ENCODE assay signal across 32 cellular contexts in genomic region chr5:165779505-165779904, GRCh38.
DNase-seq lines count a peak whose midpoint lies in the region; ATAC-seq and TF ChIP-seq lines count a peak whose summit lies in the region.
"Had no signal": no experiment of that assay in that cellular context is flagged by ENCODE, and none has a peak within 500 bp of the region (broad histone marks: within the 10 kb centered on the region; RNA-seq: fewer than 3 reads in every experiment).

No MANE protein-coding gene starts in this region.

- H3K27ac ChIP-seq in SK-N-SH (ENCODE audit: low read depth in 2 of 2, low read length in 1 of 2) (no peak overlapping the region), smooth muscle cell (ENCODE audit: low read depth) (no peak overlapping the region), tibial nerve (no peak overlapping the region)
- H3K27ac ChIP-seq: 22Rv1; A549; BLaER1; BLaER1 treated with 17β-estradiol and CSF1 and Interleukin-3, amounts not matched to agents 10 nM and 100 nM; C4-2B had no signal

- H3K9me3 ChIP-seq in SK-N-SH: no peaks in the 10 kb centered on the region
- H3K9me3 ChIP-seq in Loucy (ENCODE audit: insufficient read depth, low read depth, low read length): no peaks in the 10 kb centered on the region
- no peaks in the 10 kb centered on the region for H3K9me3 ChIP-seq in smooth muscle cell (replicated peaks; ENCODE audit: low read depth)
- no peaks in the 10 kb centered on the region for H3K9me3 ChIP-seq in tibial nerve
- H3K9me3 ChIP-seq: A549, BE2C, BLaER1, Caco-2 had no signal

- H3F3A ChIP-seq in SK-N-SH (replicated peaks; ENCODE audit: insufficient read depth) (no peaks in the 10 kb centered on the region), Loucy (ENCODE audit: low read depth) (peaks cover 5% of the 10 kb centered on the region; the same call in 1 of the 2 replicates), smooth muscle cell (ENCODE audit: low read depth) (no peaks in the 10 kb centered on the region)

- no peaks in the 10 kb centered on the region for H3K9me2 ChIP-seq in SK-N-SH
- H3K9me2 ChIP-seq in Loucy (replicated peaks; ENCODE audit: low read depth, low read length): no peaks in the 10 kb centered on the region

- WGBS in SK-N-SH (ENCODE audit: low lambda C conversion rate): 0% methylated on average over 1 of the region's 1 CpG
- WGBS in smooth muscle cell (ENCODE audit: low lambda C conversion rate): 73% methylated on average over 1 of the region's 1 CpG
- WGBS in tibial nerve, 2 donors: 60 to 61% methylated on average over 1 of the region's 1 CpG

- H3K4me2 ChIP-seq in SK-N-SH: no peak overlapping the region
- peak overlapping the region; percentile 70 for H3K4me2 ChIP-seq in Loucy (ENCODE audit: low read depth, low read length, poor library complexity, severe bottlenecking)
- no peak overlapping the region for H3K4me2 ChIP-seq in smooth muscle cell
- H3K4me2 ChIP-seq: A549 had no signal

- no peak for TF ChIP-seq RAD21 in SK-N-SH (IDR thresholded peaks at IDR 0.05; ENCODE audit: low read length)

- H4K20me1 ChIP-seq in SK-N-SH (ENCODE audit: insufficient read depth): no peaks in the 10 kb centered on the region
- H4K20me1 ChIP-seq in Loucy (ENCODE audit: insufficient read depth, low read length, poor library complexity, severe bottlenecking): no peaks in the 10 kb centered on the region
- H4K20me1 ChIP-seq in smooth muscle cell (ENCODE audit: low read depth): no peaks in the 10 kb centered on the region
- H4K20me1 ChIP-seq: BLaER1; BLaER1 treated with 17β-estradiol and CSF1 and Interleukin-3, amounts not matched to agents 10 nM and 100 nM had no signal

- TF ChIP-seq EP300 in SK-N-SH (IDR thresholded peaks at IDR 0.05; ENCODE audit: borderline replicate concordance in 1 of 2, low read depth in 1 of 2, low read length in 1 of 2) (no peak), tibial nerve (IDR thresholded peaks at IDR 0.05) (no peak)

- no peak overlapping the region for H3K4me3 ChIP-seq in SK-N-SH (ENCODE audit: low read depth in 2 of 2, low read length in 1 of 2)
- H3K4me3 ChIP-seq in Loucy (ENCODE audit: low read length, poor library complexity, severe bottlenecking): peak overlapping the region; percentile 48
- H3K4me3 ChIP-seq in smooth muscle cell: no peak overlapping the region
- H3K4me3 ChIP-seq in tibial nerve: no peak overlapping the region
- H3K4me3 ChIP-seq: A549; BLaER1; BLaER1 treated with 17β-estradiol and CSF1 and Interleukin-3, amounts not matched to agents 10 nM and 100 nM had no signal

- no peak overlapping the region for H3K9ac ChIP-seq in SK-N-SH
- H3K9ac ChIP-seq in Loucy (ENCODE audit: low read depth, low read length, poor library complexity, severe bottlenecking): peak overlapping the region; percentile 73
- no peak overlapping the region for H3K9ac ChIP-seq in smooth muscle cell (ENCODE audit: low read depth)
- H3K9ac ChIP-seq: BLaER1; BLaER1 treated with 17β-estradiol and CSF1 and Interleukin-3, amounts not matched to agents 10 nM and 100 nM had no signal

- H3K27me3 ChIP-seq in SK-N-SH (ENCODE audit: insufficient read depth): no peaks in the 10 kb centered on the region
- H3K27me3 ChIP-seq in Loucy (ENCODE audit: insufficient read depth, low read length, poor library complexity, severe bottlenecking): no peaks in the 10 kb centered on the region
- no peaks in the 10 kb centered on the region for H3K27me3 ChIP-seq in smooth muscle cell (ENCODE audit: low read depth)
- no peaks in the 10 kb centered on the region for H3K27me3 ChIP-seq in tibial nerve
- H3K27me3 ChIP-seq: BE2C; BLaER1; BLaER1 treated with 17β-estradiol and CSF1 and Interleukin-3, amounts not matched to agents 10 nM and 100 nM had no signal

- CTCF ChIA-PET in SK-N-SH (lab: Yijun Ruan, JAX): no interaction called here

- DNase-seq in SK-N-SH (no peak), SK-N-DZ (ENCODE audit: low spot score) (peak; percentile 57), putamen (ENCODE audit: low spot score) (peak; percentile 50), C1 segment of cervical spinal cord (lab: John Stamatoyannopoulos, UW) (no peak), smooth muscle cell (lab: John Stamatoyannopoulos, UW; ENCODE audit: unreplicated experiment) (no peak), tibial nerve (ENCODE audit: low spot score in 2 of 2) (no peak)
- DNase-seq: 8988T; ACHN; AML-193; BE2C; Caco-2; Calu3; CD4-positive, alpha-beta memory T cell; CD4-positive, alpha-beta T cell; CD4-positive, CD25-positive, alpha-beta regulatory T cell; CD8-positive, alpha-beta memory T cell; CD8-positive, alpha-beta T cell; COR-L47; DMS 273 treated with DMSO at 0.1 percent for 48 hours; DMS153; DMS53; DMS79; DMS79 treated with DMSO at 0.1 percent for 48 hours; DND-41; EL had no signal

- TF ChIP-seq POLR2A in tibial nerve (IDR thresholded peaks at IDR 0.05): no peak

- no peak overlapping the region for H2AFZ ChIP-seq in SK-N-SH (ENCODE audit: low read depth)
- H2AFZ ChIP-seq in Loucy (ENCODE audit: low read length): no peak overlapping the region
- no peak overlapping the region for H2AFZ ChIP-seq in smooth muscle cell (ENCODE audit: low read depth)

- H3K79me2 ChIP-seq in SK-N-SH (ENCODE audit: insufficient read depth): no peaks in the 10 kb centered on the region
- no peaks in the 10 kb centered on the region for H3K79me2 ChIP-seq in Loucy (ENCODE audit: insufficient read depth, low read length)
- no peaks in the 10 kb centered on the region for H3K79me2 ChIP-seq in smooth muscle cell (ENCODE audit: low read depth)

- no peak for ATAC-seq in SK-N-SH treated with all-trans-retinoic acid at 6 μM for 48 hours
- ATAC-seq: A549; CD8-positive, alpha-beta T cell had no signal

- POLR2A ChIA-PET in SK-N-SH (lab: Yijun Ruan, JAX): no interaction called here

- H3K4me1 ChIP-seq in SK-N-SH (ENCODE audit: control insufficient read depth in 1 of 2, insufficient read depth in 2 of 2, low read depth in 1 of 2, low read length in 1 of 2) (no peaks in the 10 kb centered on the region), Loucy (ENCODE audit: insufficient read depth, low read length, poor library complexity, severe bottlenecking) (peaks cover 71% of the 10 kb centered on the region), smooth muscle cell (ENCODE audit: low read depth) (no peaks in the 10 kb centered on the region), tibial nerve (no peaks in the 10 kb centered on the region)
- H3K4me1 ChIP-seq: A549, BE2C, Caco-2 had no signal

- no peaks in the 10 kb centered on the region for H3K36me3 ChIP-seq in SK-N-SH (replicated peaks in 1 of 2; ENCODE audit: control insufficient read depth in 1 of 2, insufficient read depth in 2 of 2, low read length in 1 of 2)
- H3K36me3 ChIP-seq in Loucy (ENCODE audit: insufficient read depth, low read length): no peaks in the 10 kb centered on the region
- no peaks in the 10 kb centered on the region for H3K36me3 ChIP-seq in smooth muscle cell (ENCODE audit: low read depth)
- H3K36me3 ChIP-seq in tibial nerve: no peaks in the 10 kb centered on the region
- H3K36me3 ChIP-seq: BE2C; BLaER1; BLaER1 treated with 17β-estradiol and CSF1 and Interleukin-3, amounts not matched to agents 10 nM and 100 nM had no signal

- TF ChIP-seq CTCF in SK-N-SH (IDR thresholded peaks at IDR 0.05) (no peak), Loucy (conservative IDR thresholded peaks at IDR 0.05; ENCODE audit: low read length) (no peak), smooth muscle cell (IDR thresholded peaks at IDR 0.05; ENCODE audit: borderline replicate concordance, insufficient read depth, poor library complexity, severe bottlenecking) (no peak), tibial nerve (IDR thresholded peaks at IDR 0.05) (no peak)

TF ChIP-seq in SK-N-SH treated with all-trans-retinoic acid at 6 μM for 48 hours, 23 proteins besides CTCF, POLR2A, EP300 and RAD21 (continues in another document):
- TF ChIP-seq CREB5 (CRISPR knock-in tag; IDR thresholded peaks at IDR 0.05; ENCODE audit: low read depth): no peak
- no peak for TF ChIP-seq CSDC2 (CRISPR knock-in tag; IDR thresholded peaks at IDR 0.05)
- no peak for TF ChIP-seq ZFP30 (CRISPR knock-in tag; IDR thresholded peaks at IDR 0.05)
- TF ChIP-seq ZNF70 (CRISPR knock-in tag; IDR thresholded peaks at IDR 0.05): no peak
- peak; percentile 73 for TF ChIP-seq ISL1 (CRISPR knock-in tag; IDR thresholded peaks at IDR 0.05)
- no peak for TF ChIP-seq BACH2 (CRISPR knock-in tag; IDR thresholded peaks at IDR 0.05; ENCODE audit: borderline replicate concordance)
- no peak for TF ChIP-seq SNAI2 (CRISPR knock-in tag; IDR thresholded peaks at IDR 0.05)

TF ChIP-seq in SK-N-SH, 30 proteins besides CTCF, POLR2A, EP300 and RAD21 (continues in another document):
- TF ChIP-seq USF2 (IDR thresholded peaks at IDR 0.05; ENCODE audit: borderline replicate concordance, low read depth, low read length) (no peak), FOXM1 (IDR thresholded peaks at IDR 0.05; ENCODE audit: low read depth) (no peak), RCOR1 (IDR thresholded peaks at IDR 0.05; ENCODE audit: low read length) (no peak), MXI1 (IDR thresholded peaks at IDR 0.05; ENCODE audit: low read depth, low read length) (no peak), MAX (IDR thresholded peaks at IDR 0.05; ENCODE audit: low read depth) (no peak), RXRA (IDR thresholded peaks at IDR 0.05; ENCODE audit: borderline replicate concordance, low read depth) (no peak), SMC3 (IDR thresholded peaks at IDR 0.05; ENCODE audit: low read depth, low read length) (no peak), RFX5 (IDR thresholded peaks at IDR 0.05; ENCODE audit: low read length) (no peak), CHD2 (IDR thresholded peaks at IDR 0.05; ENCODE audit: low read length, partially characterized antibody) (no peak), FOXJ3 (CRISPR knock-in tag; IDR thresholded peaks at IDR 0.05) (no peak), USF1 (IDR thresholded peaks at IDR 0.05; ENCODE audit: borderline replicate concordance, low read depth) (no peak), TAF1 (IDR thresholded peaks at IDR 0.05; ENCODE audit: borderline replicate concordance, low read depth, low read length) (no peak)

Comparison
In these comparisons a context has a peak if more than half of its experiments do, and no peak if none do; other contexts are left out.
1. DNase-seq: peak in SK-N-DZ (single experiment) and putamen (single experiment); none in SK-N-SH (single experiment), C1 segment of cervical spinal cord (0 of 14), smooth muscle cell (single experiment) and tibial nerve (0 of 2).